In genomic region chr4:76232681-76233080, GRCh38 we compare ENCODE assay signal across 1 cellular context.
TF ChIP-seq lines count a peak whose summit lies in the region.

No MANE protein-coding gene starts in this region.

TF ChIP-seq in GM23338, 12 proteins besides CTCF, POLR2A, EP300 and RAD21 (continued from another document):
- TF ChIP-seq ZNF462 (CRISPR knock-in tag; IDR thresholded peaks at IDR 0.05), result no peak
TF ChIP-seq in GM23338: peak in this region for 0.
